22 cellular contexts compared by ENCODE assay signal in the genomic region with DNA sequence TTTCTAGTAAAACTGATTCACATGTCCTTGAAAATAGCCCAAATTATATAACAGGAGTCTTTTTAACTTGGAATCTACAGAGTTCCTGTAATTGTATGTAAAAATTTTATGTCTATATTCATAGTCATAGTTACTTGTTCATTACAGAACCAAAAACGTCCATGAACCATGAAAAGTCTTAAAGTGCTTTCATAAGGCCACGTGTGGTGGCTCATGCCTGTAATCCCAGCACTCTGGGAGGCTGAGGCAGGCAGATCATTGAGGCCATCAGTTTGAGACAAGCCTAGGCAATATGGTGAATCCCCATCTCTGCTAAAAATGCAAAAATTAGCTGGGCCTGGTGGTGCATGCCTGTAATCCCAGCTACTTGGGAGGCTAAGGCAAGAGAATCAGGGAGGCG.
"Had no signal": no experiment of that assay in that cellular context is flagged by ENCODE, and none has a peak within 500 bp of the region (broad histone marks: within the 10 kb centered on the region; RNA-seq: fewer than 3 reads in every experiment).

No MANE protein-coding gene starts in this region.

- H3K4me1 ChIP-seq: adrenal gland had no signal

- H3K4me3 ChIP-seq: adrenal gland had no signal

- H3K4me3 Mint-ChIP-seq: activated naive CD4-positive, alpha-beta T cell treated with anti-CD3 and anti-CD28 coated beads, Interleukin-2, amount 10 ng/mL, durations not matched to agents 7 days and 5 days; activated naive CD8-positive, alpha-beta T cell treated with anti-CD3 and anti-CD28 coated beads, Interleukin-2, amount 10 ng/mL, durations not matched to agents 7 days and 5 days had no signal

- H3K27ac Mint-ChIP-seq: activated naive CD8-positive, alpha-beta T cell treated with anti-CD3 and anti-CD28 coated beads, Interleukin-2, amount 10 ng/mL, durations not matched to agents 7 days and 5 days; activated T-helper 2 cell treated with anti-CD3 and anti-CD28 coated beads, Interferon-gamma antibody, Interleukin-2, Interleukin-4, amounts not matched to agents 10 μg/mL and 5 μg/mL and 100 μg/mL, durations not matched to agents 14 hours and 24 hours and 36 hours had no signal

- H3K36me3 ChIP-seq: adrenal gland had no signal

- H3K9me3 ChIP-seq: adrenal gland had no signal

- H3K27ac ChIP-seq: adrenal gland had no signal

- DNase-seq: activated CD4-positive, alpha-beta T cell treated with anti-CD3 and anti-CD28 coated beads, Interleukin-2, amount 50 U/mL, for 48 hours; activated CD4-positive, CD25-positive, alpha-beta regulatory T cell; activated gamma-delta T cell treated with Interleukin-2 at 50 U/mL for 16 hours; activated naive CD4-positive, alpha-beta T cell treated with anti-CD3 and anti-CD28 coated beads, Interleukin-2, amount 10 ng/mL, durations not matched to agents 7 days and 5 days; activated naive CD8-positive, alpha-beta T cell treated with anti-CD3 and anti-CD28 coated beads, Interleukin-2, amount 10 ng/mL, durations not matched to agents 7 days and 5 days; activated T-cell treated with anti-CD3 and anti-CD28 coated beads for 4 hours; activated T-cell treated with anti-CD3 and anti-CD28 coated beads, Interleukin-2, amount 50 U/mL, for 48 hours; adrenal gland; anterior cingulate cortex; cerebellar nuclear complex; Karpas-422; MM.1S; NCI-H1105; NCI-H1436 treated with DMSO at 0.1 percent for 48 hours; NCI-H187 treated with DMSO at 0.1 percent for 48 hours; NCI-H2081 treated with DMSO at 0.1 percent for 48 hours; NCI-H446; NCI-H524; SIG-M5; T-helper 2 cell; T1000 had no signal

- H3K9me3 Mint-ChIP-seq: activated naive CD4-positive, alpha-beta T cell treated with anti-CD3 and anti-CD28 coated beads, Interleukin-2, amount 10 ng/mL, durations not matched to agents 7 days and 5 days; activated naive CD8-positive, alpha-beta T cell treated with anti-CD3 and anti-CD28 coated beads, Interleukin-2, amount 10 ng/mL, durations not matched to agents 7 days and 5 days; activated T-helper 2 cell treated with anti-CD3 and anti-CD28 coated beads, Interferon-gamma antibody, Interleukin-2, Interleukin-4, amounts not matched to agents 10 μg/mL and 5 μg/mL and 100 μg/mL, durations not matched to agents 14 hours and 24 hours and 36 hours had no signal

- H3K27me3 ChIP-seq: adrenal gland had no signal
